In the genomic region with DNA sequence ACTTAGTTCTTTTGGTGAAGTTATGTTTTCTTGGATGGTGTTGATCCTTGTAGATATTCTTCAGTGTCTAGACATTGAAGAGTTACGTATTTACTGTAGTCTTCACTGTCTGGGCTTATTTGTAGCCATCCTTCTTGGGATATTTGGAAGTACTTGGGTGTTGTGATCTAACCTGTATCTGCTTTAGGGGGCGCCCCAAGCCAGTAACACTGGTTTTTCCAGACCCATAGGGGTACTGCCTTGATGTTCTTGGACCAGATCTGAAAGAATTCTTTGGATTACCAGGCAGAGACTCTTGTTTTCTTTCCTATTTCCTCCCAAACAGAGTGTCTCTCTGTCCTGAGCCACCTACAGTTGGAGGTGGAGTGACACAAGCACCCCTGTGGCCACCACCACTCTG, we compare ENCODE assay signal across 15 cellular contexts.
DNase-seq lines count a peak whose midpoint lies in the region; ATAC-seq and TF ChIP-seq lines count a peak whose summit lies in the region.
"Had no signal": no experiment of that assay in that cellular context is flagged by ENCODE, and none has a peak within 500 bp of the region (broad histone marks: within the 10 kb centered on the region; RNA-seq: fewer than 3 reads in every experiment).

No MANE protein-coding gene starts in this region.

- no peak overlapping the region for H3K56ac ChIP-seq in H9 (ENCODE audit: insufficient read length, low read depth, low read length)

- no peak overlapping the region for H2BK15ac ChIP-seq in H9 (ENCODE audit: low read depth, low read length)

- H3K4me1 Mint-ChIP-seq in H9 (peaks cover 0 to 4% of the 10 kb centered on the region in 2 experiments; a peak in 1 of 4 replicates), endodermal cell (no peaks in the 10 kb centered on the region), Caco-2 (ENCODE audit: low read depth, unreplicated experiment) (no peaks in the 10 kb centered on the region)
- H3K4me1 Mint-ChIP-seq: CD4-positive, alpha-beta memory T cell had no signal

- no peak overlapping the region for H2BK20ac ChIP-seq in H9 (ENCODE audit: low read depth, low read length, poor library complexity, severe bottlenecking)

- H2AK5ac ChIP-seq in H9 (ENCODE audit: insufficient read length, low read length), result no peak overlapping the region

- H3K36me3 Mint-ChIP-seq in H9 (ENCODE audit: insufficient read depth in 1 of 3, low read depth in 3 of 3) (peaks cover under 1 to 12% (median 11%) of the 10 kb centered on the region in 3 experiments; a peak in 4 of 7 replicates), endodermal cell (ENCODE audit: low read depth) (no peaks in the 10 kb centered on the region), Caco-2 (ENCODE audit: insufficient read depth, unreplicated experiment) (no peaks in the 10 kb centered on the region)
- H3K36me3 Mint-ChIP-seq: CD4-positive, alpha-beta memory T cell had no signal

- POLR2A ChIA-PET in Caco-2 (lab: Charles Lee), result no interaction called here

- no peak overlapping the region for H4K8ac ChIP-seq in H9 (replicated peaks; ENCODE audit: insufficient read length, low read depth, low read length)

- H3K27me3 ChIP-seq in H9 (ENCODE audit: insufficient read depth, low read length) (no peaks in the 10 kb centered on the region), endodermal cell (ENCODE audit: control insufficient read depth, insufficient read depth, low read length, poor library complexity, severe bottlenecking) (no peaks in the 10 kb centered on the region), Caco-2 (replicated peaks; ENCODE audit: control insufficient read depth, insufficient read depth, low read length) (no peaks in the 10 kb centered on the region), spleen (replicated peaks in 1 of 7) (no peaks in the 10 kb centered on the region)

- H3K4me1 ChIP-seq in H9 (ENCODE audit: insufficient read depth, low read length), result no peaks in the 10 kb centered on the region
- H3K4me1 ChIP-seq in endodermal cell (ENCODE audit: control insufficient read depth, insufficient read depth, low read length), result no peaks in the 10 kb centered on the region
- H3K4me1 ChIP-seq in Caco-2, result no peaks in the 10 kb centered on the region
- H3K4me1 ChIP-seq in spleen, result no peaks in the 10 kb centered on the region

- no peak overlapping the region for H4K91ac ChIP-seq in H9 (ENCODE audit: insufficient read length, low read depth, low read length)

- no peak overlapping the region for H3K27ac ChIP-seq in H9 (ENCODE audit: insufficient read length, low read depth, low read length)
- no peak overlapping the region for H3K27ac ChIP-seq in endodermal cell (ENCODE audit: low read depth, low read length)
- no peak overlapping the region for H3K27ac ChIP-seq in spleen

- no peak overlapping the region for H3K23ac ChIP-seq in H9 (ENCODE audit: insufficient read length, low read depth, low read length)

- H3K27me3 Mint-ChIP-seq in H9 (ENCODE audit: low read depth), result peaks cover 2% of the 10 kb centered on the region; the same call in 1 of the 2 replicates
- H3K27me3 Mint-ChIP-seq in endodermal cell (ENCODE audit: insufficient read depth), result no peaks in the 10 kb centered on the region
- no peaks in the 10 kb centered on the region for H3K27me3 Mint-ChIP-seq in Caco-2 (ENCODE audit: insufficient read depth, unreplicated experiment)
- H3K27me3 Mint-ChIP-seq: CD4-positive, alpha-beta memory T cell had no signal

- no peaks in the 10 kb centered on the region for H3K79me2 ChIP-seq in H9 (ENCODE audit: insufficient read depth, low read length)

- WGBS in H9 (ENCODE audit: extremely low coverage, insufficient read length, low lambda C conversion rate), result no CpG with 5 or more reads among the region's 2 CpGs
- 76% methylated on average over 2 of the region's 2 CpGs; no CpG with 5 or more reads in 1 of the 2 experiments for WGBS in endodermal cell (ENCODE audit: insufficient coverage in 1 of 2, insufficient read length in 1 of 2), 2 experiments
- WGBS in spleen, 5 donors, result 49 to 64% (median 58%) methylated on average over 2 of the region's 2 CpGs

- no peak overlapping the region for H2BK12ac ChIP-seq in H9 (ENCODE audit: insufficient read length, low read depth, low read length)

- intact Hi-C loops in Caco-2 (cut with micrococcal nuclease; ENCODE audit: unreplicated experiment), result no loop called here
- intact Hi-C loops in left colon (cut with DNase I, micrococcal nuclease), result no loop called here
- intact Hi-C loops in spleen (cut with DNase I; ENCODE audit: low total_unique reads), result no loop called here

- no peak for TF ChIP-seq POLR2A in spleen (IDR thresholded peaks at IDR 0.05)

- no peaks in the 10 kb centered on the region for H3K79me1 ChIP-seq in H9 (ENCODE audit: insufficient read depth, low read depth, low read length, poor library complexity, severe bottlenecking)

- no peak overlapping the region for H3K18ac ChIP-seq in H9 (ENCODE audit: insufficient read length, low read depth, low read length)

- BruUV-seq in Caco-2 (replicated peaks; lab: Mats Ljungman, UMichigan), result no TSS peak

- no peaks in the 10 kb centered on the region for H4K20me1 ChIP-seq in H9 (ENCODE audit: control insufficient read depth, insufficient read depth, insufficient read length)

- H3K9me3 ChIP-seq in H9 (ENCODE audit: control insufficient read depth, low read depth, low read length) (no peaks in the 10 kb centered on the region), endodermal cell (ENCODE audit: control insufficient read depth, low read length) (peaks cover 1% of the 10 kb centered on the region), Caco-2 (no peaks in the 10 kb centered on the region), spleen (peaks cover 0 to 72% (median 62%) of the 10 kb centered on the region in 8 donors)

- H3K4me2 ChIP-seq in H9 (ENCODE audit: insufficient read depth, insufficient read length, low read length), result no peak overlapping the region

- H3K9me3 Mint-ChIP-seq in H9 (peaks cover 8 to 20% of the 10 kb centered on the region in 2 experiments), endodermal cell (peaks cover 16% of the 10 kb centered on the region), Caco-2 (ENCODE audit: unreplicated experiment) (peaks cover 15% of the 10 kb centered on the region)

- H2AFZ ChIP-seq in H9 (ENCODE audit: low read length), result no peak overlapping the region

- no peak overlapping the region for H2BK5ac ChIP-seq in H9 (ENCODE audit: insufficient read length, low read length)

- DNase-seq in H9, result peak; percentile 39
- DNase-seq in endodermal cell, result peak; percentile 65
- peak; percentile 6 for DNase-seq in iPS-NIHi11 (ENCODE audit: low spot score)
- DNase-seq in GOT3 (lab: John Stamatoyannopoulos, UW), result no peak
- no peak for DNase-seq in Caco-2
- no peak for DNase-seq in left colon
- no peak for DNase-seq in spleen
- DNase-seq: C1 segment of cervical spinal cord; CD4-positive, alpha-beta memory T cell; COR-L47; DMS153; EL; GDM1 had no signal

- no peak overlapping the region for H3T11ph ChIP-seq in H9 (ENCODE audit: low read length)

- H3K36me3 ChIP-seq in endodermal cell (ENCODE audit: control insufficient read depth, insufficient read depth, low read length), result no peaks in the 10 kb centered on the region
- H3K36me3 ChIP-seq in Caco-2 (ENCODE audit: control insufficient read depth, insufficient read depth, low read length), result no peaks in the 10 kb centered on the region
- no peaks in the 10 kb centered on the region for H3K36me3 ChIP-seq in spleen

- H3K4ac ChIP-seq in H9 (ENCODE audit: low read depth, low read length), result no peak overlapping the region

- TF ChIP-seq CTCF in H9 (conservative IDR thresholded peaks at IDR 0.05) (peak; percentile 61), endodermal cell (conservative IDR thresholded peaks at IDR 0.05) (peak; percentile 57), Caco-2 (IDR thresholded peaks at IDR 0.05; ENCODE audit: insufficient read depth in 1 of 2, low read depth in 1 of 2, low read length in 1 of 2, severe bottlenecking in 1 of 2, unreplicated experiment in 1 of 2) (no peak), spleen (IDR thresholded peaks at IDR 0.05 in 8 of 11, conservative IDR thresholded peaks at IDR 0.05 in 3 of 11) (no peak)

- no peak overlapping the region for H3K4me3 ChIP-seq in endodermal cell (ENCODE audit: low read length)
- H3K4me3 ChIP-seq in Caco-2 (ENCODE audit: low read depth, low read length), result no peak overlapping the region
- no peak overlapping the region for H3K4me3 ChIP-seq in spleen
- H3K4me3 ChIP-seq: GM12878 had no signal

- no peak overlapping the region for H2BK120ac ChIP-seq in H9 (ENCODE audit: low read depth, low read length, poor library complexity, severe bottlenecking)

- H4K5ac ChIP-seq in H9 (ENCODE audit: insufficient read length, low read depth, low read length), result no peak overlapping the region

- H3K27ac Mint-ChIP-seq in H9, result no peak overlapping the region
- no peak overlapping the region for H3K27ac Mint-ChIP-seq in endodermal cell
- H3K27ac Mint-ChIP-seq in Caco-2 (ENCODE audit: unreplicated experiment), result no peak overlapping the region
- H3K27ac Mint-ChIP-seq: CD4-positive, alpha-beta memory T cell had no signal

- H3K4me3 Mint-ChIP-seq in H9 (no peak overlapping the region), endodermal cell (no peak overlapping the region), Caco-2 (ENCODE audit: unreplicated experiment) (no peak overlapping the region)
- H3K4me3 Mint-ChIP-seq: CD4-positive, alpha-beta memory T cell had no signal

- CTCF ChIA-PET in Caco-2 (lab: Charles Lee), result no interaction called here

- H3K9ac ChIP-seq in H9 (ENCODE audit: extremely low read depth, insufficient read length, low read length) (no peak overlapping the region), endodermal cell (ENCODE audit: extremely low read depth, low read length, poor library complexity, severe bottlenecking) (no peak overlapping the region)

- H3K14ac ChIP-seq in H9 (ENCODE audit: insufficient read depth, low read length), result no peak overlapping the region

- ATAC-seq in left colon, result no peak
- ATAC-seq: GM12878, HCT116 had no signal

- H3K23me2 ChIP-seq in H9 (ENCODE audit: insufficient read length, low read depth, low read length, poor library complexity, severe bottlenecking), result no peaks in the 10 kb centered on the region

Comparison
In these comparisons a context has a peak if more than half of its experiments do, and no peak if none do; other contexts are left out.
1. DNase-seq: peak in H9 (single experiment), endodermal cell (single experiment) and iPS-NIHi11 (single experiment); none in GOT3 (single experiment), Caco-2 (0 of 2), left colon (0 of 2) and spleen (single experiment).
2. CTCF ChIP-seq: peak in H9 (single experiment) and endodermal cell (single experiment); none in Caco-2 (0 of 2) and spleen (0 of 11).